Comparison of ENCODE assay signal across 16 cellular contexts in the genomic region with DNA sequence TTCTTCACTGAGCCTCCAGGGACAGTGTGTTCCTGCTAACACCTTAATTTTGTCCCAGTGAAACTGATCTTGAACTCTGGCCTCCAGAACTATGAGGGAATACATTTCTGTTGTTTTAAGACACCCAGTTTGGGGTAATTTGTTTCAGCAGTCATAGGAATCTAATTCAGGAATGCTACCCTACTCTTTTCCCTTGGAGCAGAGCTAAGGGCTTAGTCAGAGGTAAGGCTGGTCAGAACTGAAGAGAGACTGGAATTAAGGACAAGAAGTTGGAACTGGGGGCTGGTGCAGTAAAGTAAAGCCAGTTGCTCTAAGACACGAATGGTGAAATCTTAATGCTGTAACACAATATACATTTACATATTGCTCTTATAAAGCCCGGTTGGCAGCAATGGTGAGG.
"Had no signal": no experiment of that assay in that cellular context is flagged by ENCODE, and none has a peak within 500 bp of the region (broad histone marks: within the 10 kb centered on the region; RNA-seq: fewer than 3 reads in every experiment).

No MANE protein-coding gene starts in this region.

- H3K27me3 ChIP-seq: ascending aorta, esophagus muscularis mucosa, right lobe of liver, suprapubic skin had no signal

- H3K4me1 ChIP-seq: ascending aorta had no signal

- H3K9me3 Mint-ChIP-seq: stimulated activated naive CD8-positive, alpha-beta T cell treated with anti-CD3 and anti-CD28 coated beads, Interleukin-15, Interleukin-2, amounts not matched to agents 100 ng/mL and 50 ng/mL, for 24 hours had no signal

- H3K27ac Mint-ChIP-seq: activated B cell treated with CpG ODN at 0.5 μM for 24 hours; activated naive CD8-positive, alpha-beta T cell treated with anti-CD3 and anti-CD28 coated beads, Interleukin-2, amount 50 U/mL, for 24 hours; stimulated activated naive CD8-positive, alpha-beta T cell treated with anti-CD3 and anti-CD28 coated beads, Interleukin-15, Interleukin-2, amounts not matched to agents 100 ng/mL and 50 ng/mL, for 24 hours had no signal

- H3K27me3 Mint-ChIP-seq: activated B cell treated with CpG ODN at 0.5 μM for 24 hours had no signal

- H3K36me3 ChIP-seq: ascending aorta, esophagus muscularis mucosa, right lobe of liver, spleen, suprapubic skin had no signal

- H3K9me3 ChIP-seq: right lobe of liver, suprapubic skin had no signal

- H3K4me1 Mint-ChIP-seq: activated B cell treated with CpG ODN at 0.5 μM for 24 hours; activated naive CD8-positive, alpha-beta T cell treated with anti-CD3 and anti-CD28 coated beads, Interleukin-2, amount 50 U/mL, for 24 hours had no signal

- DNase-seq: activated B cell treated with CpG ODN at 0.5 μM for 24 hours; activated CD4-positive, alpha-beta T cell treated with anti-CD3 and anti-CD28 coated beads for 48 hours; activated CD8-positive, alpha-beta memory T cell treated with anti-CD3 and anti-CD28 coated beads for 24 hours; activated naive CD4-positive, alpha-beta T cell; activated naive CD8-positive, alpha-beta T cell treated with anti-CD3 and anti-CD28 coated beads, Interleukin-2, amount 50 U/mL, for 24 hours; dorsolateral prefrontal cortex; mesendoderm; right lobe of liver; spleen; T-helper 2 cell; trophoblast cell had no signal

- FAIRE-seq: TTC549 had no signal

- H3K27ac ChIP-seq: ascending aorta, dorsolateral prefrontal cortex, esophagus muscularis mucosa, right lobe of liver, spleen, suprapubic skin had no signal

- H3K4me3 ChIP-seq: ascending aorta, dorsolateral prefrontal cortex, esophagus muscularis mucosa, right lobe of liver, spleen, suprapubic skin had no signal

- ATAC-seq: activated naive CD8-positive, alpha-beta T cell treated with anti-CD3 and anti-CD28 coated beads, Interleukin-2, amount 50 U/mL, for 24 hours; right lobe of liver had no signal

- H3K4me3 Mint-ChIP-seq: activated B cell treated with CpG ODN at 0.5 μM for 24 hours; activated naive CD8-positive, alpha-beta T cell treated with anti-CD3 and anti-CD28 coated beads, Interleukin-2, amount 50 U/mL, for 24 hours; stimulated activated naive CD8-positive, alpha-beta T cell treated with anti-CD3 and anti-CD28 coated beads, Interleukin-15, Interleukin-2, amounts not matched to agents 100 ng/mL and 50 ng/mL, for 24 hours had no signal
